ENCODE assay signal across 3 cellular contexts in genomic region chr16:13540771-13541170, GRCh38.
"Had no signal": no experiment of that assay in that cellular context is flagged by ENCODE, and none has a peak within 500 bp of the region (broad histone marks: within the 10 kb centered on the region; RNA-seq: fewer than 3 reads in every experiment).

No MANE protein-coding gene starts in this region.

- H3K4me3 ChIP-seq: K562 had no signal

- H3K27ac ChIP-seq: HL-60 had no signal

- DNase-seq: IMR-90 had no signal
